20 cellular contexts compared by ENCODE assay signal in genomic region chr13:48842316-48842715, GRCh38.
A peak's percentile ranks its signal among the peaks of the same experiment; 100 is the strongest.
DNase-seq lines count a peak whose midpoint lies in the region; ATAC-seq and TF ChIP-seq lines count a peak whose summit lies in the region.
"Had no signal": no experiment of that assay in that cellular context is flagged by ENCODE, and none has a peak within 500 bp of the region (broad histone marks: within the 10 kb centered on the region; RNA-seq: fewer than 3 reads in every experiment).

No MANE protein-coding gene starts in this region.

- H3K4me1 ChIP-seq in ascending aorta (no peaks in the 10 kb centered on the region), esophagus muscularis mucosa (no peaks in the 10 kb centered on the region), osteoblast (ENCODE audit: insufficient read depth, low read length) (peaks cover 3% of the 10 kb centered on the region), thoracic aorta (ENCODE audit: control insufficient read depth in 1 of 2, low read depth in 2 of 2) (peaks cover 5 to 18% of the 10 kb centered on the region in 2 donors)
- H3K4me1 ChIP-seq: HAP-1 had no signal

- H3K27ac Mint-ChIP-seq in natural killer cell treated with Interleukin-12 subunit alpha and Interleukin-12 subunit beta and Interleukin-15 and Interleukin-18, amount 100 ng/mL, for 72 hours = no peak overlapping the region
- H3K27ac Mint-ChIP-seq: CD4-positive, CD25-positive, alpha-beta regulatory T cell; CD8-positive, alpha-beta memory T cell had no signal

- H3K27ac ChIP-seq in ascending aorta (peak overlapping the region; percentile 55 to 66), esophagus muscularis mucosa (replicated peaks in 1 of 4) (no peak overlapping the region), osteoblast (ENCODE audit: low read depth, low read length) (no peak overlapping the region), thoracic aorta (peak overlapping the region; percentile 20 to 50)
- H3K27ac ChIP-seq: GM23248 had no signal

- no peaks in the 10 kb centered on the region for H3K79me2 ChIP-seq in osteoblast (ENCODE audit: insufficient read depth, low read length)

- no peak overlapping the region for H3K4me3 Mint-ChIP-seq in natural killer cell treated with Interleukin-12 subunit alpha and Interleukin-12 subunit beta and Interleukin-15 and Interleukin-18, amount 100 ng/mL, for 72 hours
- H3K4me3 Mint-ChIP-seq: CD4-positive, CD25-positive, alpha-beta regulatory T cell; CD8-positive, alpha-beta memory T cell had no signal

- no peak overlapping the region for H3K4me3 ChIP-seq in ascending aorta
- no peak overlapping the region for H3K4me3 ChIP-seq in esophagus muscularis mucosa
- no peak overlapping the region for H3K4me3 ChIP-seq in osteoblast (ENCODE audit: insufficient read depth, low read length)
- H3K4me3 ChIP-seq in thoracic aorta = no peak overlapping the region
- H3K4me3 ChIP-seq: GM23248, HAP-1 had no signal

- no peaks in the 10 kb centered on the region for H3K4me1 Mint-ChIP-seq in natural killer cell treated with Interleukin-12 subunit alpha and Interleukin-12 subunit beta and Interleukin-15 and Interleukin-18, amount 100 ng/mL, for 72 hours (ENCODE audit: low read depth in 2 of 2)
- H3K4me1 Mint-ChIP-seq: CD4-positive, CD25-positive, alpha-beta regulatory T cell; CD8-positive, alpha-beta memory T cell had no signal

- H3K27me3 Mint-ChIP-seq in natural killer cell treated with Interleukin-12 subunit alpha and Interleukin-12 subunit beta and Interleukin-15 and Interleukin-18, amount 100 ng/mL, for 72 hours = peaks cover 0 to 8% of the 10 kb centered on the region in 2 donors

- no peaks in the 10 kb centered on the region for H3K9me3 ChIP-seq in ascending aorta
- no peaks in the 10 kb centered on the region for H3K9me3 ChIP-seq in esophagus muscularis mucosa
- no peaks in the 10 kb centered on the region for H3K9me3 ChIP-seq in osteoblast (ENCODE audit: low read depth, low read length)
- no peaks in the 10 kb centered on the region for H3K9me3 ChIP-seq in thoracic aorta
- H3K9me3 ChIP-seq: BE2C, HAP-1 had no signal

- intact Hi-C loops in ascending aorta (cut with DNase I) (no loop called here), esophagus muscularis mucosa (cut with DNase I) (no loop called here)

- no peak for TF ChIP-seq EP300 in esophagus muscularis mucosa (IDR thresholded peaks at IDR 0.05)

- no peak for TF ChIP-seq POLR2A in esophagus muscularis mucosa (IDR thresholded peaks at IDR 0.05; ENCODE audit: low read depth)

- H3K27me3 ChIP-seq in ascending aorta = no peaks in the 10 kb centered on the region
- no peaks in the 10 kb centered on the region for H3K27me3 ChIP-seq in esophagus muscularis mucosa
- no peaks in the 10 kb centered on the region for H3K27me3 ChIP-seq in osteoblast (ENCODE audit: insufficient read depth, low read length)
- H3K27me3 ChIP-seq in thoracic aorta (replicated peaks; ENCODE audit: insufficient read depth) = no peaks in the 10 kb centered on the region
- H3K27me3 ChIP-seq: BE2C had no signal

- H3K9me3 Mint-ChIP-seq in natural killer cell treated with Interleukin-12 subunit alpha and Interleukin-12 subunit beta and Interleukin-15 and Interleukin-18, amount 100 ng/mL, for 72 hours = no peaks in the 10 kb centered on the region
- H3K9me3 Mint-ChIP-seq: CD8-positive, alpha-beta memory T cell had no signal

- H3K36me3 Mint-ChIP-seq in natural killer cell treated with Interleukin-12 subunit alpha and Interleukin-12 subunit beta and Interleukin-15 and Interleukin-18, amount 100 ng/mL, for 72 hours = no peaks in the 10 kb centered on the region
- H3K36me3 Mint-ChIP-seq: CD4-positive, CD25-positive, alpha-beta regulatory T cell; CD8-positive, alpha-beta memory T cell had no signal

- no peak overlapping the region for H3K4me2 ChIP-seq in osteoblast (ENCODE audit: insufficient read depth, low read length)

- H3K36me3 ChIP-seq in ascending aorta = no peaks in the 10 kb centered on the region
- H3K36me3 ChIP-seq in esophagus muscularis mucosa = no peaks in the 10 kb centered on the region
- no peaks in the 10 kb centered on the region for H3K36me3 ChIP-seq in osteoblast (ENCODE audit: insufficient read depth, low read length)
- no peaks in the 10 kb centered on the region for H3K36me3 ChIP-seq in thoracic aorta
- H3K36me3 ChIP-seq: BE2C, HAP-1 had no signal

- DNase-seq in ascending aorta (ENCODE audit: low spot score in 2 of 2) (no peak), esophagus muscularis mucosa (ENCODE audit: extremely low spot score) (peak; percentile 47), osteoblast (ENCODE audit: insufficient read length, low spot score, missing footprints) (no peak), thoracic aorta (ENCODE audit: low spot score) (no peak), mucosa of gallbladder (ENCODE audit: low spot score) (no peak)
- DNase-seq in natural killer cell treated with Interleukin-12 subunit alpha and Interleukin-12 subunit beta and Interleukin-15 and Interleukin-18, amount 100 ng/mL, for 72 hours (ENCODE audit: low spot score) = no peak
- DNase-seq: ACHN; BE2C; C1 segment of cervical spinal cord; CD4-positive, CD25-positive, alpha-beta regulatory T cell; CD8-positive, alpha-beta memory T cell; COR-L47; DMS 273 treated with DMSO at 0.1 percent for 48 hours; DMS53; DND-41; GM23248 had no signal

- no peak for ATAC-seq in thoracic aorta (ENCODE audit: insufficient number of reproducible peaks, low FRiP score, low read depth)
- ATAC-seq in natural killer cell treated with Interleukin-12 subunit alpha and Interleukin-12 subunit beta and Interleukin-15 and Interleukin-18, amount 100 ng/mL, for 72 hours = no peak
- no peak for ATAC-seq in HG02588 (IDR thresholded peaks at IDR 0.05; ENCODE audit: unreplicated experiment)
- no peak for ATAC-seq in HG02763 (IDR thresholded peaks at IDR 0.05; ENCODE audit: unreplicated experiment)
- ATAC-seq: HepG2 had no signal

- TF ChIP-seq CTCF in ascending aorta (IDR thresholded peaks at IDR 0.05) (no peak), esophagus muscularis mucosa (IDR thresholded peaks at IDR 0.05) (no peak), osteoblast (IDR thresholded peaks at IDR 0.05; ENCODE audit: extremely low read depth, low read depth, low read length) (no peak), thoracic aorta (IDR thresholded peaks at IDR 0.05) (no peak)

- no peaks in the 10 kb centered on the region for H4K20me1 ChIP-seq in osteoblast (ENCODE audit: insufficient read depth, low read length)

- H2AFZ ChIP-seq in osteoblast (ENCODE audit: low read length) = peak overlapping the region; percentile 36
- H2AFZ ChIP-seq: GM23248 had no signal

Comparison
In these comparisons a context has a peak if more than half of its experiments do, and no peak if none do; other contexts are left out.
1. H3K27ac ChIP-seq: peak in ascending aorta (2 of 2) and thoracic aorta (2 of 2); none in esophagus muscularis mucosa (0 of 4) and osteoblast (single experiment).